Comparison of ENCODE assay signal across 26 cellular contexts in genomic region chr17:12229315-12229714, GRCh38.
DNase-seq lines count a peak whose midpoint lies in the region; ATAC-seq and TF ChIP-seq lines count a peak whose summit lies in the region.
"Had no signal": no experiment of that assay in that cellular context is flagged by ENCODE, and none has a peak within 500 bp of the region (broad histone marks: within the 10 kb centered on the region; RNA-seq: fewer than 3 reads in every experiment).

No MANE protein-coding gene starts in this region.

- H3K27ac ChIP-seq in cardiac muscle cell = peak overlapping the region; percentile 96
- no peak overlapping the region for H3K27ac ChIP-seq in right atrium auricular region
- no peak overlapping the region for H3K27ac ChIP-seq in upper lobe of right lung
- H3K27ac ChIP-seq in A673 (ENCODE audit: low read depth, low read length, poor library complexity, severe bottlenecking) = no peak overlapping the region
- H3K27ac ChIP-seq: GM23248, pancreas had no signal

- H3K36me3 ChIP-seq in cardiac muscle cell (no peaks in the 10 kb centered on the region), right atrium auricular region (no peaks in the 10 kb centered on the region), upper lobe of right lung (no peaks in the 10 kb centered on the region), A673 (ENCODE audit: insufficient read depth, low read length, poor library complexity, severe bottlenecking) (no peaks in the 10 kb centered on the region)
- H3K36me3 ChIP-seq: MG63, pancreas had no signal

- H3K27me3 ChIP-seq in cardiac muscle cell (no peaks in the 10 kb centered on the region), right atrium auricular region (no peaks in the 10 kb centered on the region), upper lobe of right lung (no peaks in the 10 kb centered on the region), A673 (replicated peaks; ENCODE audit: insufficient read depth, low read depth, low read length, poor library complexity) (peaks cover 14% of the 10 kb centered on the region)
- H3K27me3 ChIP-seq: MG63, pancreas had no signal

- H3K4me3 ChIP-seq in cardiac muscle cell = no peak overlapping the region
- no peak overlapping the region for H3K4me3 ChIP-seq in right atrium auricular region
- H3K4me3 ChIP-seq in upper lobe of right lung = no peak overlapping the region
- H3K4me3 ChIP-seq in A673 (ENCODE audit: low read depth, low read length, poor library complexity, severe bottlenecking) = no peak overlapping the region
- H3K4me3 ChIP-seq: GM23248, K562, MG63, pancreas, smooth muscle cell had no signal

- TF ChIP-seq CTCF in cardiac muscle cell (IDR thresholded peaks at IDR 0.05; ENCODE audit: low read depth, low read length) (no peak), right atrium auricular region (IDR thresholded peaks at IDR 0.05) (no peak), mesothelial cell of epicardium (IDR thresholded peaks at IDR 0.05; ENCODE audit: unreplicated experiment) (no peak), upper lobe of right lung (IDR thresholded peaks at IDR 0.05) (no peak), A673 (conservative IDR thresholded peaks at IDR 0.05; ENCODE audit: low read depth, low read length) (no peak)

- H3K9me3 ChIP-seq in cardiac muscle cell (ENCODE audit: low read depth) = no peaks in the 10 kb centered on the region
- H3K9me3 ChIP-seq in right atrium auricular region = no peaks in the 10 kb centered on the region
- no peaks in the 10 kb centered on the region for H3K9me3 ChIP-seq in upper lobe of right lung
- no peaks in the 10 kb centered on the region for H3K9me3 ChIP-seq in A673 (ENCODE audit: low read depth, low read length, poor library complexity, severe bottlenecking)
- H3K9me3 ChIP-seq: MG63, pancreas had no signal

- H3K4me1 Mint-ChIP-seq in mesothelial cell of epicardium = peaks cover 27% of the 10 kb centered on the region

- peak overlapping the region; percentile 19 for H3K27ac Mint-ChIP-seq in mesothelial cell of epicardium
- H3K27ac Mint-ChIP-seq: activated T-cell treated with anti-CD3 and anti-CD28 coated beads, Interleukin-2, amount 50 U/mL, for 72 hours; CD4-positive, alpha-beta T cell; endodermal cell had no signal

- ATAC-seq in upper lobe of right lung (peak; percentile 41), HG03571 (IDR thresholded peaks at IDR 0.05; ENCODE audit: unreplicated experiment) (no peak)
- ATAC-seq: activated T-cell treated with anti-CD3 and anti-CD28 coated beads, Interleukin-2, amount 50 U/mL, for 72 hours; K562; left lobe of liver; pancreas; SK-N-SH treated with all-trans-retinoic acid at 6 μM for 48 hours had no signal

- no peaks in the 10 kb centered on the region for H3K36me3 Mint-ChIP-seq in mesothelial cell of epicardium

- H3K9me3 Mint-ChIP-seq in mesothelial cell of epicardium = peaks cover 3% of the 10 kb centered on the region
- H3K9me3 Mint-ChIP-seq: endodermal cell had no signal

- peak; percentile 84 for DNase-seq in NCI-H1105 treated with DMSO at 0.1 percent for 48 hours (lab: John Stamatoyannopoulos, UW)
- DNase-seq in NCI-H1105 (lab: John Stamatoyannopoulos, UW) = no peak
- no peak for DNase-seq in cardiac muscle cell (ENCODE audit: low read depth in 1 of 2, low spot score in 1 of 2)
- DNase-seq in right atrium auricular region (ENCODE audit: low spot score) = no peak
- no peak for DNase-seq in mesothelial cell of epicardium (ENCODE audit: low spot score in 2 of 2, unreplicated experiment in 2 of 2)
- DNase-seq in upper lobe of right lung = no peak
- DNase-seq in A673 (ENCODE audit: low spot score) = no peak
- DNase-seq: activated CD4-positive, alpha-beta T cell treated with anti-CD3 and anti-CD28 coated beads, Interleukin-2, amount 50 U/mL, for 48 hours; activated CD4-positive, CD25-positive, alpha-beta regulatory T cell treated with anti-CD3 and anti-CD28 coated beads, Interleukin-2, amount 50 U/mL, for 72 hours; activated naive CD4-positive, alpha-beta T cell; activated T-cell treated with anti-CD3 and anti-CD28 coated beads, Interleukin-2, amount 50 U/mL, for 72 hours; CD4-positive, alpha-beta T cell; dermis blood vessel endothelial cell; EL; endodermal cell; GM23248; MG63; NCI-H510A treated with DMSO at 0.1 percent for 48 hours; pancreas; Right ventricle myocardium superior; stimulated activated naive CD4-positive, alpha-beta T cell treated with Interleukin-2 at 50 U/mL for 16 hours had no signal

- no TSS peak for BruUV-seq in A673 (replicated peaks; lab: Mats Ljungman, UMichigan)

- intact Hi-C loops in upper lobe of right lung (cut with DNase I) = no loop called here
- intact Hi-C loops in A673 (cut with micrococcal nuclease; ENCODE audit: unreplicated experiment) = no loop called here

- CTCF ChIA-PET in A673 (lab: Charles Lee) = no interaction called here

- POLR2A ChIA-PET in A673 (lab: Charles Lee; ENCODE audit: low non-redundant PET) = no interaction called here

- no peak overlapping the region for H3K4me3 Mint-ChIP-seq in mesothelial cell of epicardium
- H3K4me3 Mint-ChIP-seq: activated T-cell treated with anti-CD3 and anti-CD28 coated beads, Interleukin-2, amount 50 U/mL, for 72 hours; CD4-positive, alpha-beta T cell; endodermal cell had no signal

- H3K4me1 ChIP-seq in cardiac muscle cell (ENCODE audit: low read depth) (peaks cover 31% of the 10 kb centered on the region), right atrium auricular region (peaks cover 0 to 12% of the 10 kb centered on the region in 2 donors), upper lobe of right lung (no peaks in the 10 kb centered on the region), A673 (ENCODE audit: insufficient read depth, low read length, poor library complexity, severe bottlenecking) (no peaks in the 10 kb centered on the region)
- H3K4me1 ChIP-seq: pancreas had no signal

- H3K27me3 Mint-ChIP-seq in mesothelial cell of epicardium (ENCODE audit: low read depth) = peaks cover 7% of the 10 kb centered on the region
